ENCODE assay signal across 7 cellular contexts in the genomic region with DNA sequence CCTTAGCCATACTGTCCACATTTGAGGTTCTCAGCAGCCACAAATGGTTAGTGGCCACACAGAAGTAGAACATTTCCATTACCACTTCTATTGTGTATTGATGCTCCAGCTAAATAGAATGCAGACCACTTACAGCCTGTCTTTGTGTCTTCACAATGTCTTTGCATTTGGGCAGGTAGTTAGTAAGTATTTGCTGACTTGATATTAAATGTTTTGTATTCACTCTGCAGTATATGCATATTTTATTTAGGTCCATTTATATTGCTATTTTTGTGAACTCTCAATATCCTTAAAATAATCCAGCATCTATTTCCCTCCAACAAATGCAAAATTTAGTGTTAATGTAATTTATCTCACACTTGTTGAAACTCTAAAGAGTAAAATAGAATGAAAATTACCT.
"Had no signal": no experiment of that assay in that cellular context is flagged by ENCODE, and none has a peak within 500 bp of the region (broad histone marks: within the 10 kb centered on the region; RNA-seq: fewer than 3 reads in every experiment).

No MANE protein-coding gene starts in this region.

- H3K9me3 Mint-ChIP-seq: IgD-negative memory B cell had no signal

- H3K9ac ChIP-seq: KMS-11 had no signal

- H3K4me1 Mint-ChIP-seq: IgD-negative memory B cell had no signal

- H3K4me2 ChIP-seq: KMS-11 had no signal

- H3K27ac Mint-ChIP-seq: IgD-negative memory B cell had no signal

- H3K4me3 Mint-ChIP-seq: IgD-negative memory B cell had no signal

- H3K27ac ChIP-seq: HL-60, KMS-11 had no signal

- DNase-seq: IMR-90, KBM-7, KG1 had no signal

- FAIRE-seq: HTR-8/SVneo had no signal

- H3K27me3 Mint-ChIP-seq: IgD-negative memory B cell had no signal
